Comparison of ENCODE assay signal across 16 cellular contexts in genomic region chr3:175340338-175341015, GRCh38.
A peak's percentile ranks its signal among the peaks of the same experiment; 100 is the strongest.
DNase-seq lines count a peak whose midpoint lies in the region; ATAC-seq, FAIRE-seq and TF ChIP-seq lines count a peak whose summit lies in the region.
"Had no signal": no experiment of that assay in that cellular context is flagged by ENCODE, and none has a peak within 500 bp of the region (broad histone marks: within the 10 kb centered on the region; RNA-seq: fewer than 3 reads in every experiment).

No MANE protein-coding gene starts in this region.

- H2AK5ac ChIP-seq in mesendoderm (ENCODE audit: low read length) = no peak overlapping the region

- TF ChIP-seq EP300 in A549 (IDR thresholded peaks at IDR 0.05) = no peak

- H3K36me3 ChIP-seq in HCT116 (ENCODE audit: control insufficient read depth in 1 of 2, insufficient read depth in 2 of 2, low read length in 2 of 2) (no peaks in the 10 kb centered on the region), mesendoderm (ENCODE audit: control insufficient read depth, insufficient read depth, low read length) (no peaks in the 10 kb centered on the region)
- H3K36me3 ChIP-seq: BE2C had no signal

- H3K27ac ChIP-seq in A549 = no peak overlapping the region
- H3K27ac ChIP-seq in HCT116 (ENCODE audit: low read depth, low read length) = no peak overlapping the region
- peak overlapping the region; percentile 76 for H3K27ac ChIP-seq in VCaP
- H3K27ac ChIP-seq in mesendoderm (ENCODE audit: low read depth, low read length) = no peak overlapping the region
- H3K27ac ChIP-seq: GM23248 had no signal

- H3K4me2 ChIP-seq in A549 (no peak overlapping the region), HCT116 (ENCODE audit: low read length) (no peak overlapping the region), mesendoderm (ENCODE audit: low read length) (no peak overlapping the region)

- DNase-seq in A549 (ENCODE audit: low read depth in 1 of 2, low spot score in 1 of 2) = no peak
- no peak for DNase-seq in HCT116 (ENCODE audit: low read depth, low spot score)
- peak; percentile 3 for DNase-seq in mesendoderm
- DNase-seq in left lobe of liver (ENCODE audit: low spot score) = no peak
- DNase-seq: BE2C; Caco-2; CD8-positive, alpha-beta T cell; GF-D8; GM23248; H7; HFFc6; KG1 had no signal

- H2BK120ac ChIP-seq in mesendoderm (ENCODE audit: low read depth, low read length) = no peak overlapping the region

- BruUV-seq in HCT116 (replicated peaks; lab: Mats Ljungman, UMichigan) = no TSS peak

- H3K4me1 ChIP-seq in A549 (peaks cover 11% of the 10 kb centered on the region; the same call in 1 of the 3 replicates), HCT116 (ENCODE audit: control insufficient read depth in 1 of 2, insufficient read depth in 2 of 2, low read length in 2 of 2) (peaks cover 7 to 13% of the 10 kb centered on the region in 2 experiments; a peak in 3 of 4 replicates), mesendoderm (ENCODE audit: control insufficient read depth, low read depth, low read length) (no peaks in the 10 kb centered on the region)
- H3K4me1 ChIP-seq: Caco-2 had no signal

- H3K9me2 ChIP-seq in HCT116 (ENCODE audit: insufficient read depth) = no peaks in the 10 kb centered on the region

- ATAC-seq in A549 (no peak), HCT116 (no peak), GM18861 (IDR thresholded peaks at IDR 0.05; ENCODE audit: unreplicated experiment) (no peak), HG02759 (IDR thresholded peaks at IDR 0.05; ENCODE audit: unreplicated experiment) (no peak), left lobe of liver (no peak)
- ATAC-seq: CD8-positive, alpha-beta T cell had no signal

- no peaks in the 10 kb centered on the region for H4K20me1 ChIP-seq in HCT116 (ENCODE audit: insufficient read depth)

- TF ChIP-seq POLR2A in A549 (IDR thresholded peaks at IDR 0.05; ENCODE audit: low read length) = no peak
- TF ChIP-seq POLR2A in HCT116 (IDR thresholded peaks at IDR 0.05; ENCODE audit: borderline replicate concordance, extremely low read depth, insufficient read depth, insufficient read length) = no peak

- H3K27me3 ChIP-seq in HCT116 (ENCODE audit: insufficient read depth, low read length) (no peaks in the 10 kb centered on the region), mesendoderm (ENCODE audit: insufficient read depth, low read length, poor library complexity) (no peaks in the 10 kb centered on the region)
- H3K27me3 ChIP-seq: BE2C had no signal

- no peak for FAIRE-seq in A549 (lab: Jason Lieb, UNC)
- FAIRE-seq: A204.1 had no signal

- no peak overlapping the region for H3K56ac ChIP-seq in mesendoderm (ENCODE audit: low read length)

- H3K18ac ChIP-seq in mesendoderm (ENCODE audit: low read length) = no peak overlapping the region

- H3K9me3 ChIP-seq in A549 (no peaks in the 10 kb centered on the region), HCT116 (ENCODE audit: control insufficient read depth in 1 of 2, insufficient read depth in 1 of 2, low read depth in 1 of 2, low read length in 2 of 2) (no peaks in the 10 kb centered on the region)
- H3K9me3 ChIP-seq: BE2C, Caco-2 had no signal

- H3K23ac ChIP-seq in mesendoderm (ENCODE audit: low read length) = no peak overlapping the region

- CTCF ChIA-PET in A549 (lab: Yijun Ruan, JAX) = no interaction called here
- CTCF ChIA-PET in HCT116 (lab: Charles Lee) = no interaction called here

- H3K79me2 ChIP-seq in HCT116 (ENCODE audit: insufficient read depth, low read length) (no peaks in the 10 kb centered on the region), mesendoderm (ENCODE audit: control insufficient read depth, insufficient read depth, low read length) (no peaks in the 10 kb centered on the region)

- H2BK5ac ChIP-seq in mesendoderm (ENCODE audit: low read length) = no peak overlapping the region

- no peak for TF ChIP-seq CTCF in A549 (IDR thresholded peaks at IDR 0.05)
- no peak for TF ChIP-seq CTCF in HCT116 (IDR thresholded peaks at IDR 0.05 in 2 of 3, conservative IDR thresholded peaks at IDR 0.05 in 1 of 3; ENCODE audit: borderline replicate concordance in 1 of 3, insufficient read depth in 1 of 3, low read depth in 2 of 3, low read length in 2 of 3)
- TF ChIP-seq CTCF in VCaP (conservative IDR thresholded peaks at IDR 0.05) = no peak

- no peak overlapping the region for H3K4ac ChIP-seq in mesendoderm (ENCODE audit: low read depth, low read length)

- H4K8ac ChIP-seq in mesendoderm (ENCODE audit: low read depth, low read length) = no peak overlapping the region

- POLR2A ChIA-PET in A549 (lab: Yijun Ruan, JAX) = no interaction called here
- POLR2A ChIA-PET in HCT116 (lab: Charles Lee) = no interaction called here

- H4K5ac ChIP-seq in mesendoderm (ENCODE audit: low read length) = no peak overlapping the region

- TF ChIP-seq RAD21 in A549 (conservative IDR thresholded peaks at IDR 0.05 in 1 of 2, IDR thresholded peaks at IDR 0.05 in 1 of 2) (no peak), HCT116 (IDR thresholded peaks at IDR 0.05; ENCODE audit: low read depth) (no peak)

- H3K79me1 ChIP-seq in mesendoderm (ENCODE audit: low read length) = no peaks in the 10 kb centered on the region

- no peak overlapping the region for H3K4me3 ChIP-seq in A549
- H3K4me3 ChIP-seq in HCT116 (replicated peaks in 1 of 2; ENCODE audit: low read depth in 1 of 2, low read length in 2 of 2) = no peak overlapping the region
- no peak overlapping the region for H3K4me3 ChIP-seq in mesendoderm (ENCODE audit: low read length)
- H3K4me3 ChIP-seq: GM23248 had no signal

- RAD21 ChIA-PET in HCT116 (lab: Charles Lee; ENCODE audit: low non-redundant PET in 1 of 2, low total read pairs in 2 of 2, uncharacterized antibody in 2 of 2, unreplicated experiment in 2 of 2) = no interaction called here

- no peak overlapping the region for H2BK15ac ChIP-seq in mesendoderm (replicated peaks; ENCODE audit: low read depth)

- H3K9ac ChIP-seq in HCT116 (ENCODE audit: low read length) (no peak overlapping the region), mesendoderm (ENCODE audit: low read length) (no peak overlapping the region)
- H3K9ac ChIP-seq: GM23248 had no signal

- no peak overlapping the region for H2AFZ ChIP-seq in HCT116 (ENCODE audit: low read depth, low read length, poor library complexity, severe bottlenecking)
- H2AFZ ChIP-seq: GM23248 had no signal

- WGBS in A549 (ENCODE audit: missing lambda C conversion rate) = 73% methylated on average over 2 of the region's 2 CpGs
- WGBS in mesendoderm (ENCODE audit: extremely low coverage, insufficient coverage, low lambda C conversion rate) = no CpG with 5 or more reads among the region's 2 CpGs

- intact Hi-C loops in HCT116 (cut with micrococcal nuclease) = no loop called here

TF ChIP-seq in A549, 52 proteins besides CTCF, POLR2A, EP300 and RAD21:
- TF ChIP-seq HOXA7 (CRISPR knock-in tag; IDR thresholded peaks at IDR 0.05) (no peak), REST (IDR thresholded peaks at IDR 0.05) (peak; percentile 33; the same call in 1 of the 2 replicates)
TF ChIP-seq in A549: peak in this region for 1.

TF ChIP-seq in HCT116, 20 proteins besides CTCF, POLR2A, EP300 and RAD21:
- no peak for TF ChIP-seq SIN3A (IDR thresholded peaks at IDR 0.05; ENCODE audit: low read depth)
- no peak for TF ChIP-seq POLR2AphosphoS5 (IDR thresholded peaks at IDR 0.05; ENCODE audit: low read depth, low read length)
- no peak for TF ChIP-seq EZH2 (IDR thresholded peaks at IDR 0.05)
- peak; percentile 34 for TF ChIP-seq REST (IDR thresholded peaks at IDR 0.05; ENCODE audit: low read depth)

Comparison
In these comparisons a context has a peak if more than half of its experiments do, and no peak if none do; other contexts are left out.
1. Of the 6 proteins assayed by ChIP-seq in both A549 and HCT116: peak only in A549: none; only in HCT116: none; in both: REST; in neither: 5.